In the genomic region with DNA sequence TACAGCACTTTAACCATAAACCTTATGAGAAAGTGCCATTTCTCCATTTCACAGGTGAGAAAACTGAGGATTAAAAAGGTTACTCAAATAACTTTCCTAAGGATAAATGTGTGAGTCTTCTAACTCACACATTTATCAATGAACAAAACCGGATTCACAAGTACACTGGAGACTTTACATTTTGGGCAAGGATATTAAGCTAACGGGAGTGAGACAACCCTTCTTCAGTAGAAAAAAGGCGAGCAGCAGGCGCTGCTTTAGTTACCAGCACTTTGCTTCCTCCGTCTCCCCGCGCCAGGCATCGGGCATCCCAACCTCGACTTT, we compare ENCODE assay signal across 8 cellular contexts. TPM values are rescaled to one million over a fixed set of nuclear protein-coding genes. Genes with fewer than 3 reads are reported as not detected.
DNase-seq lines count a peak whose midpoint lies in the region; ATAC-seq and TF ChIP-seq lines count a peak whose summit lies in the region.

No MANE protein-coding gene starts in this region.

- POLR2A ChIA-PET in activated CD4-positive, alpha-beta T cell treated with anti-CD3 and anti-CD28 coated beads for 36 hours (lab: Charles Lee) = no interaction called here

- CTCF ChIA-PET in activated CD4-positive, alpha-beta T cell treated with anti-CD3 and anti-CD28 coated beads for 36 hours (lab: Charles Lee) = interaction anchor here (1.1 to 1.3 kb wide), 2 partner anchors 9 to 482 kb away, joined by 3 to 4 read pairs; no protein-coding TSS in a partner anchor

- H3K4me3 Mint-ChIP-seq in activated CD4-positive, alpha-beta T cell treated with anti-CD3 and anti-CD28 coated beads for 36 hours = peak overlapping the region; percentile 77

- H3K36me3 ChIP-seq in adipocyte (ENCODE audit: control insufficient read depth, insufficient read depth, low read length, severe bottlenecking) = no peaks in the 10 kb centered on the region
- no peaks in the 10 kb centered on the region for H3K36me3 ChIP-seq in left lung

- ATAC-seq in activated CD4-positive, alpha-beta T cell treated with anti-CD3 and anti-CD28 coated beads for 36 hours = no peak
- no peak for ATAC-seq in left lung

- H3K9me3 Mint-ChIP-seq in activated CD4-positive, alpha-beta T cell treated with anti-CD3 and anti-CD28 coated beads for 36 hours (ENCODE audit: low read depth) = peaks cover 3% of the 10 kb centered on the region

- peak overlapping the region in 1 of 2 donors; percentile 90 for H3K27ac ChIP-seq in left lung

- no peak for TF ChIP-seq CTCF in left lung (IDR thresholded peaks at IDR 0.05)

- H3K27me3 Mint-ChIP-seq in activated CD4-positive, alpha-beta T cell treated with anti-CD3 and anti-CD28 coated beads for 36 hours = no peaks in the 10 kb centered on the region

- peak overlapping the region; percentile 84 for H3K4me3 ChIP-seq in adipocyte (ENCODE audit: low read length)
- H3K4me3 ChIP-seq in left lung = peak overlapping the region; percentile 55 to 83

- H3K9me3 ChIP-seq in adipocyte (ENCODE audit: control insufficient read depth, low read length) = no peaks in the 10 kb centered on the region
- H3K9me3 ChIP-seq in left lung = no peaks in the 10 kb centered on the region

- intact Hi-C loops in activated CD4-positive, alpha-beta T cell treated with anti-CD3 and anti-CD28 coated beads for 36 hours (cut with DNase I, micrococcal nuclease) = loop anchor here (1.0 to 10.0 kb wide), 13 partner anchors 273 to 1709 kb away; partner anchors contain the start of genes USP28 (in 2 of the 2), ZW10 (in 2 of the 2), ALG9 (in 1 of the 2) and C11orf71 (in 1 of the 2)
- intact Hi-C loops in left lung (cut with DNase I) = no loop called here

- DNase-seq in activated CD4-positive, alpha-beta T cell treated with anti-CD3 and anti-CD28 coated beads for 36 hours = no peak
- no peak for DNase-seq in activated CD4-positive, alpha-beta T cell treated with anti-CD3 and anti-CD28 coated beads, Interleukin-2, amount 50 U/mL, for 4 hours
- DNase-seq in adipocyte (ENCODE audit: low read depth) (no peak), left lung (no peak), superior temporal gyrus (ENCODE audit: extremely low spot score) (peak; percentile 26), NCI-H1092 treated with DMSO at 0.1 percent for 48 hours (lab: John Stamatoyannopoulos, UW) (no peak), DMS114 treated with DMSO at 0.1 percent for 48 hours (lab: John Stamatoyannopoulos, UW; ENCODE audit: unreplicated experiment) (no peak), kidney glomerular epithelial cell (lab: John Stamatoyannopoulos, UW) (no peak)

- H3K9ac ChIP-seq in adipocyte (ENCODE audit: low read length) = peak overlapping the region; percentile 23

- H3K4me1 ChIP-seq in adipocyte (ENCODE audit: control insufficient read depth, insufficient read depth, low read length) (peaks cover 4% of the 10 kb centered on the region), left lung (peaks cover 0 to 15% of the 10 kb centered on the region in 2 donors)

- H3K4me1 Mint-ChIP-seq in activated CD4-positive, alpha-beta T cell treated with anti-CD3 and anti-CD28 coated beads for 36 hours = peaks cover 24% of the 10 kb centered on the region

- H3K27ac Mint-ChIP-seq in activated CD4-positive, alpha-beta T cell treated with anti-CD3 and anti-CD28 coated beads for 36 hours = peak overlapping the region; percentile 82

- H3K27me3 ChIP-seq in adipocyte (replicated peaks; ENCODE audit: control insufficient read depth, insufficient read depth, low read length) (no peaks in the 10 kb centered on the region), left lung (no peaks in the 10 kb centered on the region)

- H3K36me3 Mint-ChIP-seq in activated CD4-positive, alpha-beta T cell treated with anti-CD3 and anti-CD28 coated beads for 36 hours (ENCODE audit: low read depth) = peaks cover 26% of the 10 kb centered on the region

RNA-seq across cellular contexts. Expression of gene TTC12, which starts 0.4 kb away (rescaled TPM):
- 10 to 100 TPM; 16.3 to 17.6 TPM for total RNA-seq in activated CD4-positive, alpha-beta T cell treated with anti-CD3 and anti-CD28 coated beads for 36 hours
- total RNA-seq in left lung = 10 to 100 TPM; 12.4 to 17.5 TPM

Comparison
In these comparisons a context has a peak if more than half of its experiments do, and no peak if none do; other contexts are left out.
1. intact Hi-C loops: an anchor here in activated CD4-positive, alpha-beta T cell treated with anti-CD3 and anti-CD28 coated beads for 36 hours (1.0 to 10.0 kb wide); none called in left lung.